ENCODE assay signal across 14 cellular contexts in the genomic region with DNA sequence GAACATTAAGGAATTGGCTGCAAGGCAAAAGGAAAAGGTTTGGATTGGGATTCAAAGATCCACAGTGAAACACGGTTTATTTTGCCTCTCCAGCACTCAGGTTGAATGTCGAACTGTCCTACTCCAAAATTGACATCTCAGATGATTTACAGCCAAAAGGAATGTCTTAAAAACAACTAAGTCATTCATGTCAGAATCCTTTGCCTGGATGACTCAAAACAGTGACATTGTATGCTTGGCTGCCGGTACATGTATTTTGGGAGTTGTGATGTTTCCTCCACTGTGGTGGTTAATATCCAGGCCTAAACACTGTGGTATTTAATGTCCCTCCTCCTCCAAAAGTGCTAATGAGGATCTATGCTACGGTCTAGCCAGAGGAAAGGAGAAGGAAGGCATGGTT.
"Had no signal": no experiment of that assay in that cellular context is flagged by ENCODE, and none has a peak within 500 bp of the region (broad histone marks: within the 10 kb centered on the region; RNA-seq: fewer than 3 reads in every experiment).

No MANE protein-coding gene starts in this region.

- H3K27ac ChIP-seq: brain microvascular endothelial cell, esophagus muscularis mucosa, lower lobe of right lung had no signal

- DNase-seq: activated B cell treated with CpG ODN at 0.5 μM for 24 hours; activated CD4-positive, alpha-beta memory T cell treated with anti-CD3 and anti-CD28 coated beads, Interleukin-2, amount 10 ng/mL, durations not matched to agents 7 days and 5 days; activated CD4-positive, alpha-beta T cell treated with anti-CD3 and anti-CD28 coated beads for 48 hours; activated CD8-positive, alpha-beta memory T cell treated with anti-CD3 and anti-CD28 coated beads, Interleukin-2, amount 10 ng/mL, durations not matched to agents 7 days and 5 days; activated naive CD4-positive, alpha-beta T cell treated with anti-CD3 and anti-CD28 coated beads for 36 hours; brain microvascular endothelial cell; effector CD8-positive, alpha-beta T cell; left cardiac atrium; lower lobe of right lung; midbrain; retina; stimulated activated naive CD4-positive, alpha-beta T cell had no signal

- H3K4me3 Mint-ChIP-seq: activated B cell treated with CpG ODN at 0.5 μM for 24 hours; activated CD4-positive, alpha-beta memory T cell treated with anti-CD3 and anti-CD28 coated beads, Interleukin-2, amount 10 ng/mL, durations not matched to agents 7 days and 5 days; activated CD8-positive, alpha-beta memory T cell treated with anti-CD3 and anti-CD28 coated beads, Interleukin-2, amount 10 ng/mL, durations not matched to agents 7 days and 5 days; activated naive CD4-positive, alpha-beta T cell treated with anti-CD3 and anti-CD28 coated beads for 36 hours; dendritic cell treated with granulocyte-macrophage colony-stimulating factor and Interleukin-4, amounts not matched to agents 40 ng/mL and 50 ng/mL, for 4 days had no signal

- H3K4me1 Mint-ChIP-seq: activated CD4-positive, alpha-beta memory T cell treated with anti-CD3 and anti-CD28 coated beads, Interleukin-2, amount 10 ng/mL, durations not matched to agents 7 days and 5 days; activated CD8-positive, alpha-beta memory T cell treated with anti-CD3 and anti-CD28 coated beads, Interleukin-2, amount 10 ng/mL, durations not matched to agents 7 days and 5 days had no signal

- H3K27me3 Mint-ChIP-seq: activated B cell treated with CpG ODN at 0.5 μM for 24 hours; activated CD4-positive, alpha-beta memory T cell treated with anti-CD3 and anti-CD28 coated beads, Interleukin-2, amount 10 ng/mL, durations not matched to agents 7 days and 5 days; activated CD8-positive, alpha-beta memory T cell treated with anti-CD3 and anti-CD28 coated beads, Interleukin-2, amount 10 ng/mL, durations not matched to agents 7 days and 5 days; dendritic cell treated with granulocyte-macrophage colony-stimulating factor and Interleukin-4, amounts not matched to agents 40 ng/mL and 50 ng/mL, for 4 days had no signal

- H3K9me3 ChIP-seq: esophagus muscularis mucosa, lower lobe of right lung had no signal

- ATAC-seq: activated CD8-positive, alpha-beta memory T cell treated with anti-CD3 and anti-CD28 coated beads, Interleukin-2, amount 10 ng/mL, durations not matched to agents 7 days and 5 days; left cardiac atrium; lower lobe of right lung had no signal

- H3K9me3 Mint-ChIP-seq: activated B cell treated with CpG ODN at 0.5 μM for 24 hours; activated CD4-positive, alpha-beta memory T cell treated with anti-CD3 and anti-CD28 coated beads, Interleukin-2, amount 10 ng/mL, durations not matched to agents 7 days and 5 days; activated naive CD4-positive, alpha-beta T cell treated with anti-CD3 and anti-CD28 coated beads for 36 hours; dendritic cell treated with granulocyte-macrophage colony-stimulating factor and Interleukin-4, amounts not matched to agents 40 ng/mL and 50 ng/mL, for 4 days had no signal

- H3K27me3 ChIP-seq: brain microvascular endothelial cell, esophagus muscularis mucosa had no signal

- H3K4me1 ChIP-seq: esophagus muscularis mucosa, lower lobe of right lung had no signal

- H3K4me3 ChIP-seq: esophagus muscularis mucosa, lower lobe of right lung had no signal

- H3K27ac Mint-ChIP-seq: activated B cell treated with CpG ODN at 0.5 μM for 24 hours; activated CD4-positive, alpha-beta memory T cell treated with anti-CD3 and anti-CD28 coated beads, Interleukin-2, amount 10 ng/mL, durations not matched to agents 7 days and 5 days; activated CD8-positive, alpha-beta memory T cell treated with anti-CD3 and anti-CD28 coated beads, Interleukin-2, amount 10 ng/mL, durations not matched to agents 7 days and 5 days; activated naive CD4-positive, alpha-beta T cell treated with anti-CD3 and anti-CD28 coated beads for 36 hours; dendritic cell treated with granulocyte-macrophage colony-stimulating factor and Interleukin-4, amounts not matched to agents 40 ng/mL and 50 ng/mL, for 4 days had no signal
